In genomic region chr10:20658158-20658557, GRCh38 we compare ENCODE assay signal across 20 cellular contexts.
DNase-seq lines count a peak whose midpoint lies in the region; ATAC-seq, FAIRE-seq and TF ChIP-seq lines count a peak whose summit lies in the region.
"Had no signal": no experiment of that assay in that cellular context is flagged by ENCODE, and none has a peak within 500 bp of the region (broad histone marks: within the 10 kb centered on the region; RNA-seq: fewer than 3 reads in every experiment).

No MANE protein-coding gene starts in this region.

- FAIRE-seq in HepG2 (lab: Jason Lieb, UNC), result no peak
- FAIRE-seq: A549, D721Med, G401.6, GM12891, GM19239 had no signal

- H3K79me2 ChIP-seq in HepG2 (ENCODE audit: insufficient read depth, low read length), result no peaks in the 10 kb centered on the region

- in situ Hi-C loops in HepG2 (cut with HindIII; ENCODE audit: extremely low pct_ligation_motif_present, low pct_unique_long_range_greater_than_20kb), result no loop called here

- H3K27me3 ChIP-seq in HepG2 (ENCODE audit: control insufficient read depth in 1 of 2, insufficient read depth in 2 of 2, low read length in 2 of 2) (no peaks in the 10 kb centered on the region), right lobe of liver (no peaks in the 10 kb centered on the region), neuron (ENCODE audit: insufficient read depth, low read length) (no peaks in the 10 kb centered on the region)
- H3K27me3 ChIP-seq: BLaER1 treated with 17β-estradiol and CSF1 and Interleukin-3, amounts not matched to agents 10 nM and 100 nM had no signal

- H3K4me3 ChIP-seq in HepG2 (replicated peaks in 1 of 3; ENCODE audit: insufficient read depth in 1 of 3, low read depth in 2 of 3, low read length in 3 of 3), result no peak overlapping the region
- no peak overlapping the region for H3K4me3 ChIP-seq in right lobe of liver
- H3K4me3 ChIP-seq in neuron (ENCODE audit: low read length), result no peak overlapping the region
- H3K4me3 ChIP-seq: A549; BLaER1 treated with 17β-estradiol and CSF1 and Interleukin-3, amounts not matched to agents 10 nM and 100 nM had no signal

- POLR2A ChIA-PET in HepG2 (lab: Yijun Ruan, JAX), result no interaction called here

- peaks cover 65% of the 10 kb centered on the region for H3K9me3 ChIP-seq in HepG2 (ENCODE audit: low read length)
- no peaks in the 10 kb centered on the region for H3K9me3 ChIP-seq in right lobe of liver
- peaks cover 5% of the 10 kb centered on the region for H3K9me3 ChIP-seq in neuron (ENCODE audit: low read length)
- H3K9me3 ChIP-seq: A549; BLaER1 treated with 17β-estradiol and CSF1 and Interleukin-3, amounts not matched to agents 10 nM and 100 nM; Caco-2 had no signal

- WGBS in HepG2 (ENCODE audit: low lambda C conversion rate), result 16% methylated on average over 4 of the region's 4 CpGs
- 48% methylated on average over 4 of the region's 4 CpGs for WGBS in right lobe of liver (ENCODE audit: insufficient coverage, low coverage, low lambda C conversion rate, missing lambda C conversion rate)

- BruUV-seq in HepG2 (replicated peaks; lab: Mats Ljungman, UMichigan), result no TSS peak

- H3K4me1 ChIP-seq in HepG2 (ENCODE audit: insufficient read depth, low read length) (no peaks in the 10 kb centered on the region), right lobe of liver (no peaks in the 10 kb centered on the region), neuron (ENCODE audit: insufficient read depth, low read length) (peaks cover 20% of the 10 kb centered on the region)
- H3K4me1 ChIP-seq: A549; BLaER1 treated with 17β-estradiol and CSF1 and Interleukin-3, amounts not matched to agents 10 nM and 100 nM; Caco-2 had no signal

- TF ChIP-seq POLR2A in HepG2 (IDR thresholded peaks at IDR 0.05; ENCODE audit: insufficient read depth in 1 of 2, low read depth in 2 of 2, low read length in 2 of 2) (no peak), right lobe of liver (IDR thresholded peaks at IDR 0.05) (no peak)

- H3K4me2 ChIP-seq in HepG2 (ENCODE audit: low read depth, low read length), result no peak overlapping the region
- H3K4me2 ChIP-seq: A549; BLaER1 treated with 17β-estradiol and CSF1 and Interleukin-3, amounts not matched to agents 10 nM and 100 nM had no signal

- intact Hi-C loops in HepG2 (cut with micrococcal nuclease; ENCODE audit: unreplicated experiment), result no loop called here
- intact Hi-C loops in right lobe of liver (cut with DNase I), result no loop called here

- DNase-seq in HepG2 (ENCODE audit: low spot score) (no peak), right lobe of liver (no peak), NCI-H1694 (lab: John Stamatoyannopoulos, UW) (no peak), HUDEP-2 (lab: John Stamatoyannopoulos, UW; ENCODE audit: unreplicated experiment in 76 of 76) (no peak)
- DNase-seq: AML-193; Caco-2; Calu3; CD4-positive, alpha-beta T cell; CD8-positive, alpha-beta T cell; DMS79 treated with DMSO at 0.1 percent for 48 hours; GF-D8 had no signal

- TF ChIP-seq CTCF in HepG2 (CRISPR knock-in tag; IDR thresholded peaks at IDR 0.05) (no peak), right lobe of liver (IDR thresholded peaks at IDR 0.05) (no peak)

- H2AFZ ChIP-seq in HepG2 (ENCODE audit: low read length), result no peak overlapping the region
- peak overlapping the region; percentile 6 for H2AFZ ChIP-seq in neuron (ENCODE audit: low read depth, low read length)

- CTCF ChIA-PET in HepG2 (lab: Yijun Ruan, JAX; ENCODE audit: low intra/inter-chr PET ratio, low total read pairs), result no interaction called here

- H3K9ac ChIP-seq in HepG2 (ENCODE audit: insufficient read depth, low read depth, low read length), result no peak overlapping the region
- H3K9ac ChIP-seq: BLaER1 treated with 17β-estradiol and CSF1 and Interleukin-3, amounts not matched to agents 10 nM and 100 nM had no signal

- no peaks in the 10 kb centered on the region for H4K20me1 ChIP-seq in HepG2 (ENCODE audit: insufficient read depth, low read length)
- H4K20me1 ChIP-seq: BLaER1 treated with 17β-estradiol and CSF1 and Interleukin-3, amounts not matched to agents 10 nM and 100 nM had no signal

- no peaks in the 10 kb centered on the region for H3K36me3 ChIP-seq in HepG2 (replicated peaks in 1 of 2; ENCODE audit: control insufficient read depth in 1 of 2, insufficient read depth in 2 of 2, low read length in 2 of 2)
- no peaks in the 10 kb centered on the region for H3K36me3 ChIP-seq in right lobe of liver
- H3K36me3 ChIP-seq in neuron (ENCODE audit: insufficient read depth, low read length), result no peaks in the 10 kb centered on the region
- H3K36me3 ChIP-seq: BLaER1 treated with 17β-estradiol and CSF1 and Interleukin-3, amounts not matched to agents 10 nM and 100 nM had no signal

- H3K27ac ChIP-seq in HepG2 (ENCODE audit: extremely low read length, insufficient read depth, low read length), result no peak overlapping the region
- no peak overlapping the region for H3K27ac ChIP-seq in right lobe of liver
- H3K27ac ChIP-seq: 22Rv1; A549; BLaER1 treated with 17β-estradiol and CSF1 and Interleukin-3, amounts not matched to agents 10 nM and 100 nM; C4-2B had no signal

- TF ChIP-seq EP300 in HepG2 (IDR thresholded peaks at IDR 0.05; ENCODE audit: low read depth in 2 of 2, low read length in 2 of 2), result no peak
- TF ChIP-seq EP300 in HepG2 (CRISPR knock-in tag; IDR thresholded peaks at IDR 0.05; ENCODE audit: borderline replicate concordance), result no peak

- no peak for ATAC-seq in HepG2
- ATAC-seq in right lobe of liver, result no peak
- ATAC-seq: A549; CD8-positive, alpha-beta T cell had no signal

- TF ChIP-seq RAD21 in HepG2 (CRISPR knock-in tag; IDR thresholded peaks at IDR 0.05), result no peak

TF ChIP-seq in HepG2, 621 proteins besides CTCF, POLR2A, EP300 and RAD21:
- TF ChIP-seq ZNF746 (CRISPR knock-in tag; IDR thresholded peaks at IDR 0.05) (no peak), CREB1 (IDR thresholded peaks at IDR 0.05) (peak; percentile 95), CREB1 (CRISPR knock-in tag; IDR thresholded peaks at IDR 0.05) (no peak), ATF7 (IDR thresholded peaks at IDR 0.05) (peak; percentile 96), ATF7 (CRISPR knock-in tag; IDR thresholded peaks at IDR 0.05) (no peak)
